In genomic region chr4:33323393-33323792, GRCh38 we compare ENCODE assay signal across 28 cellular contexts.
"Had no signal": no experiment of that assay in that cellular context is flagged by ENCODE, and none has a peak within 500 bp of the region (broad histone marks: within the 10 kb centered on the region; RNA-seq: fewer than 3 reads in every experiment).

No MANE protein-coding gene starts in this region.

- H3K27ac ChIP-seq: PC-9, SJSA1 had no signal

- H3K4me1 ChIP-seq: SJSA1 had no signal

- H3K36me3 ChIP-seq: SJSA1 had no signal

- H3K27me3 ChIP-seq: SJSA1 had no signal

- ATAC-seq: activated CD4-positive, alpha-beta T cell treated with anti-CD3 and anti-CD28 coated beads for 36 hours; activated CD4-positive, CD25-positive, alpha-beta regulatory T cell treated with anti-CD3 and anti-CD28 coated beads, Interleukin-2, amount 50 U/mL, for 24 hours; activated CD8-positive, alpha-beta T cell treated with anti-CD3 and anti-CD28 coated beads, Interleukin-2, amount 10 ng/mL, durations not matched to agents 7 days and 5 days; WTC11 had no signal

- DNase-seq: activated CD4-positive, alpha-beta T cell treated with anti-CD3 and anti-CD28 coated beads for 36 hours; activated CD4-positive, alpha-beta T cell treated with anti-CD3 and anti-CD28 coated beads, Interleukin-2, amount 10 ng/mL, durations not matched to agents 7 days and 5 days; activated CD4-positive, alpha-beta T cell treated with anti-CD3 and anti-CD28 coated beads, Interleukin-2, amount 50 U/mL, for 48 hours; activated CD8-positive, alpha-beta T cell treated with anti-CD3 and anti-CD28 coated beads, Interleukin-2, amount 10 ng/mL, durations not matched to agents 7 days and 5 days; activated gamma-delta T cell; activated naive CD4-positive, alpha-beta T cell treated with Interleukin-2 at 50 U/mL for 16 hours; activated naive CD8-positive, alpha-beta T cell treated with anti-CD3 and anti-CD28 coated beads, Interleukin-2, amount 10 ng/mL, durations not matched to agents 7 days and 5 days; activated T-cell treated with anti-CD3 and anti-CD28 coated beads, Interleukin-2, amount 50 U/mL, for 24 hours; central memory CD4-positive, alpha-beta T cell; Kasumi-1; KG1; MM.1S; NCI-H1092 treated with DMSO at 0.1 percent for 48 hours; NCI-H1417; NCI-H146; NCI-H187; NCI-H2029 treated with DMSO at 0.1 percent for 48 hours; NCI-H2107; NCI-H2171; NCI-H2227 treated with DMSO at 0.1 percent for 48 hours; NCI-H446 treated with DMSO at 0.1 percent for 48 hours; NCI-H524 treated with DMSO at 0.1 percent for 48 hours; PC-9; SHP77; SK-N-SH had no signal

- H3K9me3 ChIP-seq: SJSA1, SK-N-SH had no signal

- H3K4me3 ChIP-seq: PC-9, SJSA1 had no signal
